In the genomic region with DNA sequence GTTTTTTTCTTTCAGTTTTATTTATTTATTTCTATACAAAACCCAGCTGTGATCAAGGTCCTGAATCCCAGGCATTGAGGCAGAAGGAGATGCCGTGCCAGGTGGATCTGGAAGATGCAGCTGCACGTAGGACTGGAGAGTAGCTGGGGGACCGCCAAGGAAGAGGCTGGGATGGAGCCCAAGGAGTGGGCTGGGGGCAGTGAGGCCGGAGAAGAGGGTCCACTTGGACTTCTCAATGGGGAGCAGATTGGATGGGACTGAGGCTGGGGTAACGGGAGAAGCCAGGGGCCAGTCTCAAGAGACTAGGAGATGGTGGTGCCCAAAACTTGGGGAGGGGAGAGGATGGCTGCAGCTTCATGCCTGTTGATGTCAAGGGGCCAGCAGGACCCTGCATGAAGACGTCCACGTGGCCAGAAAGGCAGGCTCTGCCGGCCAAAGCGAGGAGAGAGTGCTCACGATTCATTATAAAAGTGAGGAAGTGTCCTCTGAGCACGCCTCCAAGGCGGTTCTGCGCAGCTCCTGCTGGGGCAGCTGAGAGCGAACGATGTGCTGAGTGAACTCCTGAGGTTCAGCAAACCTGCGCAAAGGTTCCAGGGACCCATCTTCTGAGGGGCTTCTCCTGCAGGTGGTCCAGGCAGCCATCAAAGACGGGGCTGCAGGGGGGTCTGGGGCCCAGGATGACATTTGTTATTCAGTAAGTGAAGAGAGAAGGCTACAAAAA, we compare ENCODE assay signal across 18 cellular contexts.
"Had no signal": no experiment of that assay in that cellular context is flagged by ENCODE, and none has a peak within 500 bp of the region (broad histone marks: within the 10 kb centered on the region; RNA-seq: fewer than 3 reads in every experiment).

No MANE protein-coding gene starts in this region.

- H3K4me2 ChIP-seq: hepatocyte had no signal

- ATAC-seq: effector memory CD8-positive, alpha-beta T cell; gastroesophageal sphincter; left colon; natural killer cell; stimulated activated memory B cell treated with anti-CD40 and anti-IgM and Interleukin-4, amounts not matched to agents 10 μg/mL and 1 μg/mL and 100 μg/mL, for 72 hours had no signal

- H3K4me3 Mint-ChIP-seq: effector memory CD8-positive, alpha-beta T cell; natural killer cell; neural crest cell; stimulated activated memory B cell treated with anti-CD40 and anti-IgM and Interleukin-4, amounts not matched to agents 10 μg/mL and 1 μg/mL and 100 μg/mL, for 72 hours; stimulated activated naive CD8-positive, alpha-beta T cell treated with anti-CD3 and anti-CD28 coated beads, Interleukin-15, Interleukin-2, amounts not matched to agents 100 ng/mL and 50 ng/mL, for 24 hours had no signal

- H3K27me3 Mint-ChIP-seq: stimulated activated memory B cell treated with anti-CD40 and anti-IgM and Interleukin-4, amounts not matched to agents 10 μg/mL and 1 μg/mL and 100 μg/mL, for 72 hours; stimulated activated naive CD8-positive, alpha-beta T cell treated with anti-CD3 and anti-CD28 coated beads, Interleukin-15, Interleukin-2, amounts not matched to agents 100 ng/mL and 50 ng/mL, for 24 hours had no signal

- H3K79me2 ChIP-seq: hepatocyte had no signal

- H2AFZ ChIP-seq: hepatocyte had no signal

- FAIRE-seq: kidney had no signal

- H3K27me3 ChIP-seq: hepatocyte, tibial artery, upper lobe of left lung, uterus had no signal

- H3K9me3 ChIP-seq: esophagus muscularis mucosa, tibial artery, upper lobe of left lung, uterus had no signal

- H3K4me1 ChIP-seq: gastroesophageal sphincter, tibial artery, upper lobe of left lung, uterus had no signal

- H3K36me3 ChIP-seq: esophagus muscularis mucosa, gastroesophageal sphincter, tibial artery, upper lobe of left lung, uterus had no signal

- H3K9me3 Mint-ChIP-seq: effector memory CD8-positive, alpha-beta T cell; natural killer cell; neural crest cell; stimulated activated naive CD8-positive, alpha-beta T cell treated with anti-CD3 and anti-CD28 coated beads, Interleukin-15, Interleukin-2, amounts not matched to agents 100 ng/mL and 50 ng/mL, for 24 hours had no signal

- DNase-seq: effector memory CD8-positive, alpha-beta T cell; glutamatergic neuron; kidney; left colon; natural killer cell; stimulated activated CD4-positive, alpha-beta T cell treated with anti-CD3 and anti-CD28 coated beads, Interleukin-15, amount 100 ng/mL, for 24 hours; stimulated activated CD4-positive, alpha-beta T cell treated with anti-CD3 and anti-CD28 coated beads, Interleukin-1b, Interleukin-23, amount 100 ng/mL, for 48 hours; stimulated activated CD4-positive, alpha-beta T cell treated with anti-CD3 and anti-CD28 coated beads, Interleukin-4, amount 100 ng/mL, for 24 hours; tibial artery; uterus had no signal

- H3K27ac ChIP-seq: epithelial cell of prostate, esophagus muscularis mucosa, gastroesophageal sphincter, tibial artery, upper lobe of left lung, uterus had no signal

- H3K4me1 Mint-ChIP-seq: natural killer cell; stimulated activated memory B cell treated with anti-CD40 and anti-IgM and Interleukin-4, amounts not matched to agents 10 μg/mL and 1 μg/mL and 100 μg/mL, for 72 hours had no signal

- H3K4me3 ChIP-seq: esophagus muscularis mucosa, gastroesophageal sphincter, hepatocyte, tibial artery, upper lobe of left lung, uterus had no signal

- H3K36me3 Mint-ChIP-seq: natural killer cell; stimulated activated memory B cell treated with anti-CD40 and anti-IgM and Interleukin-4, amounts not matched to agents 10 μg/mL and 1 μg/mL and 100 μg/mL, for 72 hours had no signal
